28 cellular contexts compared by ENCODE assay signal in the genomic region with DNA sequence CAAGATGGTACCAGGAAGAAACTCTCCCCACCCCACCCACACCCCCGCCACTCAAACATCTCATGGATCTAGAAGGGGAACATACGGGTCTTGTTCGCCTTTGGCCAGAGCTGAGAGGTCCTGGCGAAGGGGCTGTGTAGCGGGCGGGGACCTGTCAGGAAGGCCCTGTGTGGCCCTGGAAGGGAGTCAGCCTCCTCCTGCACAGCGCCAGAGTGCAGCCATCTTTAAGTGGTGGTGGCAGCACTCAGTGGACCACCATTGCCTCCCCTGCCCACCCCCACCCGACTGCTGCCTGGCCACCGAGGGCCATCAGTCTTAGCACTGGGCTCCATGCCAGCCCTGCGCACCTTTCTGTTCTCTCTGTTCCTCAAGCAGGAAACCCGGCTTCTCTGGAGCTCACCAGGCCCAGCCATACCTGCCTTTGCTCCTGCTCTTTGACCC. TPM values are rescaled to one million over a fixed set of nuclear protein-coding genes. Genes with fewer than 3 reads are reported as not detected.
DNase-seq lines count a peak whose midpoint lies in the region; ATAC-seq and FAIRE-seq lines count a peak whose summit lies in the region.
"Had no signal": no experiment of that assay in that cellular context is flagged by ENCODE, and none has a peak within 500 bp of the region (broad histone marks: within the 10 kb centered on the region; RNA-seq: fewer than 3 reads in every experiment).

No MANE protein-coding gene starts in this region.

- WGBS in small intestine, 3 donors: 54 to 76% (median 54%) methylated on average over 8 to 11 of the region's 11 CpGs

- H3K36me3 ChIP-seq in small intestine (ENCODE audit: control insufficient read depth in 2 of 2, insufficient read depth in 2 of 2, low read length in 2 of 2): no peaks in the 10 kb centered on the region

- H3K4me3 ChIP-seq in small intestine (ENCODE audit: low read depth in 1 of 2, low read length in 2 of 2): no peak overlapping the region
- H3K4me3 ChIP-seq: GM23338 had no signal

- no peaks in the 10 kb centered on the region for H3K9me3 ChIP-seq in small intestine (ENCODE audit: control insufficient read depth, low read depth)

- DNase-seq in RPMI8226 (peak; percentile 11), left colon (no peak), mesenteric fat pad (ENCODE audit: low spot score) (peak; percentile 62), small intestine (peak; percentile 78), Ammon's horn (ENCODE audit: low spot score) (no peak), HT-29 (ENCODE audit: low spot score) (no peak)
- DNase-seq in stimulated activated CD8-positive, alpha-beta memory T cell treated with anti-CD3 and anti-CD28 coated beads, Interleukin-4, amount 100 ng/mL, for 48 hours: no peak
- DNase-seq: AML-193; C1 segment of cervical spinal cord; CD4-positive, alpha-beta memory T cell; DMS 273 treated with DMSO at 0.1 percent for 48 hours; DMS79; EL; GF-D8; NCI-H1092; NCI-H1436; NCI-H187; NCI-H2081 treated with DMSO at 0.1 percent for 48 hours; NCI-H2171; NCI-H226; NCI-H510A; NCI-H69; Right ventricle myocardium superior had no signal

- peak overlapping the region; percentile 89 to 92 for H3K27ac ChIP-seq in small intestine (ENCODE audit: low read depth in 1 of 2, low read length in 1 of 2)

- peak; percentile 12 for ATAC-seq in left colon
- no peak for ATAC-seq in HG02981 (IDR thresholded peaks at IDR 0.05; ENCODE audit: unreplicated experiment)
- ATAC-seq: GM23338 had no signal

- no peak for FAIRE-seq in small intestine (lab: Jason Lieb, UNC)
- FAIRE-seq: A204.1, GM12891, RCC 7860 had no signal

- intact Hi-C loops in left colon (cut with DNase I, micrococcal nuclease): no loop called here

- peaks cover 0 to 4% of the 10 kb centered on the region in 2 donors for H3K4me1 ChIP-seq in small intestine (ENCODE audit: control insufficient read depth in 2 of 2, insufficient read depth in 1 of 2, low read depth in 1 of 2, low read length in 1 of 2)

- H3K27me3 ChIP-seq in small intestine (ENCODE audit: control insufficient read depth in 2 of 2, insufficient read depth in 2 of 2, low read length in 2 of 2): no peaks in the 10 kb centered on the region

RNA-seq across cellular contexts. Expression of gene FAHD2A, which starts 11.6 kb away (rescaled TPM):
- 10 to 100 TPM; 31.3 to 43.1 TPM for total RNA-seq in left colon
- 18.5 TPM for total RNA-seq in mesenteric fat pad
- 100 to 1,000 TPM in 1 of 3 donors, 10 to 100 TPM in 2; 27.5 to 162 (median 82.7) TPM for polyA plus RNA-seq in small intestine
- 20.8 and 26.2 TPM in 2 replicates for total RNA-seq in HT-29 (2014; rRNA removed; shearing (Covaris generic))

Comparison
In these comparisons a context has a peak if more than half of its experiments do, and no peak if none do; other contexts are left out.
1. DNase-seq: peak in RPMI8226 (single experiment), mesenteric fat pad (single experiment) and small intestine (single experiment); none in left colon (0 of 2), Ammon's horn (single experiment), HT-29 (single experiment) and stimulated activated CD8-positive, alpha-beta memory T cell treated with anti-CD3 and anti-CD28 coated beads, Interleukin-4, amount 100 ng/mL, for 48 hours (single experiment).